ENCODE assay signal across 9 cellular contexts in the genomic region with DNA sequence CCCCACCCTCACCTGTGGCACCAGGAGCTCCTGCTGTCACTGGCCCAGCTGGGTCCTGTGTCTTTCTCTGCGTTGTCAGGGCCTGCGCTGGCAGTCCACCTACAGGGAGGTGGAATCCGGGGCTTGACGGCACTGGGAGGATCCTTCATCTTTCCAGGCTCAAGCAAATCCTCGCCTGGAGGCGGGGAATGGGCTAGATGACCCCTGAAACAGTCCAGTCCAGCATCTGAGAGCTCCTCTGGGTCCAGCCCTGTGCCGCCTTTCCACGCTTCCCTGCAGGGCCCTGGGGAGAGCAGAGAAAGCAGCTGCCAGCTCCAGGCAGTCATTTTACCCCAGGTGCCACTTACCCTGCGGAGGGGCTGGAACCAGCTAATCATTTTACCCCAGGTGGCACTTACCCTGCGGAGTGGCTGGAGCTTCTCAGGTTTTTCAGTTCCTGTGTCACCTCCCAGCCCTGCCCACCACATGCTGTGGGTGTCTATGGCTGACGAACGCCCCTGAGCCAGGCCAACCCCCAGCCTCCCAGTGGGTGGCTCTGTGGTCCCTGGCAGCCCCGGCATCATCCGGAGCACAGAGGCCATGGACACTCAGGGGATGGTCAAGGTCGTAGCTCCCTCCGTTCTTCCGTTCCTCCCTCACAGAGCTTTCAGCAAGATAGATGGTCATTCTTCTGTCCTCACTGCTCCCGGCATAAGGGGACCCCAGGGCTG. TPM values are rescaled to one million over a fixed set of nuclear protein-coding genes. Genes with fewer than 3 reads are reported as not detected.
DNase-seq lines count a peak whose midpoint lies in the region; ATAC-seq, FAIRE-seq and TF ChIP-seq lines count a peak whose summit lies in the region.
"Had no signal": no experiment of that assay in that cellular context is flagged by ENCODE, and none has a peak within 500 bp of the region (broad histone marks: within the 10 kb centered on the region; RNA-seq: fewer than 3 reads in every experiment).

No MANE protein-coding gene starts in this region.

- H3K27me3 ChIP-seq in astrocyte (ENCODE audit: insufficient read depth, low read length) (peaks cover 19% of the 10 kb centered on the region), thyroid gland (peaks cover 27% of the 10 kb centered on the region)

- H3K27ac Mint-ChIP-seq in astrocyte (ENCODE audit: unreplicated experiment) (no peak overlapping the region), neural crest cell (ENCODE audit: unreplicated experiment) (no peak overlapping the region)

- 20 to 21% methylated on average over 11 to 15 of the region's 18 CpGs for WGBS in thyroid gland, 2 donors

- ATAC-seq in GM19463 (IDR thresholded peaks at IDR 0.05; ENCODE audit: unreplicated experiment), result no peak

- H3K36me3 Mint-ChIP-seq in astrocyte (ENCODE audit: low read depth, unreplicated experiment) (no peaks in the 10 kb centered on the region), neural crest cell (ENCODE audit: low read depth) (no peaks in the 10 kb centered on the region)
- H3K36me3 Mint-ChIP-seq: naive B cell had no signal

- peak overlapping the region; percentile 90 for H3K4me2 ChIP-seq in astrocyte (ENCODE audit: low read length)

- intact Hi-C loops in thyroid gland (cut with DNase I), result loop anchor here (5.0 kb wide), 1 partner anchor 207 kb away; no protein-coding TSS in a partner anchor

- H3K4me1 ChIP-seq in astrocyte (ENCODE audit: insufficient read depth, low read length) (peaks cover 29% of the 10 kb centered on the region), thyroid gland (peaks cover 0 to 18% of the 10 kb centered on the region in 2 donors)

- H3K27me3 Mint-ChIP-seq in astrocyte (ENCODE audit: low read depth, unreplicated experiment), result peaks cover 18% of the 10 kb centered on the region
- peaks cover 60% of the 10 kb centered on the region for H3K27me3 Mint-ChIP-seq in neural crest cell (ENCODE audit: low read depth)

- H3K27ac ChIP-seq in astrocyte (ENCODE audit: low read depth, low read length) (no peak overlapping the region), thyroid gland (no peak overlapping the region)

- no peak overlapping the region for H3K4me3 Mint-ChIP-seq in astrocyte (ENCODE audit: unreplicated experiment)
- peak overlapping the region; percentile 76 for H3K4me3 Mint-ChIP-seq in neural crest cell

- H3K9me3 Mint-ChIP-seq in astrocyte (ENCODE audit: unreplicated experiment) (no peaks in the 10 kb centered on the region), neural crest cell (no peaks in the 10 kb centered on the region)
- H3K9me3 Mint-ChIP-seq: naive B cell had no signal

- no peak for FAIRE-seq in astrocyte (lab: Jason Lieb, UNC)

- H3K9me3 ChIP-seq in astrocyte (ENCODE audit: insufficient read depth, low read depth, low read length) (no peaks in the 10 kb centered on the region), thyroid gland (no peaks in the 10 kb centered on the region)

- TF ChIP-seq POLR2A in thyroid gland (IDR thresholded peaks at IDR 0.05), result no peak

- H3K36me3 ChIP-seq in astrocyte (ENCODE audit: insufficient read depth, low read length) (no peaks in the 10 kb centered on the region), thyroid gland (no peaks in the 10 kb centered on the region)

- peak overlapping the region; percentile 26 for H2AFZ ChIP-seq in astrocyte (ENCODE audit: low read depth, low read length)

- H3K4me3 ChIP-seq in astrocyte (ENCODE audit: insufficient read depth, low read depth, low read length) (peak overlapping the region; percentile 31), thyroid gland (replicated peaks in 1 of 3) (no peak overlapping the region)

- peak overlapping the region; percentile 62 for H3K9ac ChIP-seq in astrocyte (ENCODE audit: low read length)

- peaks cover 8% of the 10 kb centered on the region for H4K20me1 ChIP-seq in astrocyte (ENCODE audit: insufficient read depth, low read length)

- no peaks in the 10 kb centered on the region for H3K79me2 ChIP-seq in astrocyte (ENCODE audit: insufficient read depth, low read length)

- H3K4me1 Mint-ChIP-seq in astrocyte (ENCODE audit: low read depth, unreplicated experiment) (peaks cover 18% of the 10 kb centered on the region), neural crest cell (peaks cover 31% of the 10 kb centered on the region)

- peak; percentile 42 for DNase-seq in ELF-1 (ENCODE audit: low read depth, low spot score)
- DNase-seq in NCI-H1417 (lab: John Stamatoyannopoulos, UW), result peak; percentile 22 to 100 (median 95)
- DNase-seq in astrocyte (ENCODE audit: low read depth), result no peak
- DNase-seq in neural crest cell (ENCODE audit: low read depth, low spot score), result no peak
- DNase-seq in NAMALWA (ENCODE audit: low spot score), result no peak
- DNase-seq in thyroid gland, result no peak
- DNase-seq: naive B cell, NCI-H774 had no signal

- no peak for TF ChIP-seq CTCF in astrocyte (IDR thresholded peaks at IDR 0.05; ENCODE audit: insufficient read depth, low read depth, low read length)
- TF ChIP-seq CTCF in neural crest cell (conservative IDR thresholded peaks at IDR 0.05), result no peak
- TF ChIP-seq CTCF in thyroid gland (IDR thresholded peaks at IDR 0.05), result no peak

RNA-seq across cellular contexts. Expression of gene ADIPOQ, which starts 17.9 kb away (rescaled TPM):
- not detected in 2 replicates for total RNA-seq in astrocyte
- not detected in 2 replicates for total RNA-seq in neural crest cell
- total RNA-seq in thyroid gland, result 10 to 100 TPM in 1 of 4 donors, 1 to 10 TPM in 3; 1.6 to 13.4 (median 5.4) TPM

RNA-seq across cellular contexts. Expression of gene RFC4, which starts 18.3 kb away (rescaled TPM):
- total RNA-seq in astrocyte (9.2 and 13.1 TPM in 2 replicates), neural crest cell (105 and 107 TPM in 2 replicates), thyroid gland (10 to 100 TPM in 1 of 4 donors, 1 to 10 TPM in 3; 7.3 to 10.9 (median 7.8) TPM)

RNA-seq across cellular contexts. Expression of gene EIF4A2, which starts 41.2 kb away (rescaled TPM):
- 323 and 337 TPM in 2 replicates for total RNA-seq in astrocyte
- total RNA-seq in neural crest cell, result 364 and 369 TPM in 2 replicates
- total RNA-seq in thyroid gland, result 100 to 1,000 TPM; 356 to 655 (median 412) TPM

Comparison
In these comparisons a context has a peak if more than half of its experiments do, and no peak if none do; other contexts are left out.
1. DNase-seq: peak in ELF-1 (single experiment) and NCI-H1417 (3 of 3); none in astrocyte (single experiment), neural crest cell (single experiment), NAMALWA (single experiment) and thyroid gland (0 of 2).